In the genomic region with DNA sequence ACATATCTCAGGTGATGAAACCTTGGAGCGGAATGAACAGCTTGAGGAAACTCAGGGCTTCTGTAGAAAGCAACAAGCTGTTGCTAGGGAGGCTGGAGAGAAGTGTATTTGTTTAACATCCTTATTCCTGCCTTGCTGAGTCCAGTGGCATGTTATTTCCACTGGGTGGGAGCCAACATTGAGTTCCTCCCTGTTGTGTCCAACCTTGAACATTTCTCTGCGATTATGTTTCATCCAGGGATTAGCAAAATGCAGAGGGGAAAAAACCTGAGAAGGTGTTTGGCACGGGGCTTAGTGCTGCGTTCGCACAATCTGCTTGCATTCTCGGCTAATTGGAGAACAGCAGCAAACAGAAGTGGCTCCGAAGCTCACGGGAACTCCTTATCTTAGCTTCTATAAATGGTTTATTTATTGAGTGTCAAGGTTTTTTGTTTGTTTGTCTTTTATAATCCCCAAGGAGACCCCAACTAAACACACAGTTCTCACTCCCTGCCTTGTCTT, we compare ENCODE assay signal across 13 cellular contexts.
A peak's percentile ranks its signal among the peaks of the same experiment; 100 is the strongest.
DNase-seq lines count a peak whose midpoint lies in the region; ATAC-seq and TF ChIP-seq lines count a peak whose summit lies in the region.
"Had no signal": no experiment of that assay in that cellular context is flagged by ENCODE, and none has a peak within 500 bp of the region (broad histone marks: within the 10 kb centered on the region; RNA-seq: fewer than 3 reads in every experiment).

No MANE protein-coding gene starts in this region.

- H3K9me3 ChIP-seq in left ventricle myocardium inferior (replicated peaks) (peaks cover 6% of the 10 kb centered on the region), spleen (peaks cover 0 to 8% (median 0%) of the 10 kb centered on the region in 8 donors)

- no peak for TF ChIP-seq CTCF in VCaP (conservative IDR thresholded peaks at IDR 0.05)
- no peak for TF ChIP-seq CTCF in left ventricle myocardium inferior (IDR thresholded peaks at IDR 0.05; ENCODE audit: borderline replicate concordance)
- no peak for TF ChIP-seq CTCF in spleen (IDR thresholded peaks at IDR 0.05 in 8 of 11, conservative IDR thresholded peaks at IDR 0.05 in 3 of 11)

- DNase-seq in DMS53 (lab: John Stamatoyannopoulos, UW) (peak; percentile 16), DMS53 treated with DMSO at 0.1 percent for 48 hours (lab: John Stamatoyannopoulos, UW; ENCODE audit: unreplicated experiment) (no peak), left ventricle myocardium inferior (no peak), skeletal muscle cell (ENCODE audit: low read depth) (peak; percentile 49), iPS-NIHi11 (ENCODE audit: low spot score) (no peak), spleen (no peak)
- DNase-seq: 8988T; activated T-cell treated with anti-CD3 and anti-CD28 coated beads, Interleukin-2, amount 50 U/mL, for 72 hours; erythroblast; NCI-H1092 treated with DMSO at 0.1 percent for 48 hours had no signal

- H3K4me1 ChIP-seq in left ventricle myocardium inferior (peaks cover 11% of the 10 kb centered on the region), spleen (no peaks in the 10 kb centered on the region)

- H3K4me3 ChIP-seq in left ventricle myocardium inferior, result peak overlapping the region; percentile 14
- no peak overlapping the region for H3K4me3 ChIP-seq in skeletal muscle cell (ENCODE audit: low read depth, low read length)
- no peak overlapping the region for H3K4me3 ChIP-seq in spleen

- H3K36me3 ChIP-seq in left ventricle myocardium inferior (no peaks in the 10 kb centered on the region), spleen (no peaks in the 10 kb centered on the region)

- TF ChIP-seq POLR2A in spleen (IDR thresholded peaks at IDR 0.05), result no peak
- TF ChIP-seq POLR2A in GM18505 (IDR thresholded peaks at IDR 0.05; ENCODE audit: borderline replicate concordance, extremely low read depth, insufficient read depth, insufficient read length), result no peak

- 52 to 66% (median 59%) methylated on average over 8 of the region's 8 CpGs for WGBS in spleen, 5 donors

- ATAC-seq in GM18505 (IDR thresholded peaks at IDR 0.05; ENCODE audit: unreplicated experiment), result no peak
- ATAC-seq: activated T-cell treated with anti-CD3 and anti-CD28 coated beads, Interleukin-2, amount 50 U/mL, for 72 hours; natural killer cell treated with Interleukin-12 subunit alpha and Interleukin-12 subunit beta and Interleukin-15 and Interleukin-18, amount 100 ng/mL, for 72 hours had no signal

- H3K27me3 ChIP-seq in left ventricle myocardium inferior (ENCODE audit: low read depth) (peaks cover 21% of the 10 kb centered on the region), spleen (replicated peaks in 1 of 7) (peaks cover 0 to 20% (median 0%) of the 10 kb centered on the region in 7 donors)

- H3K27ac ChIP-seq in VCaP (peak overlapping the region; percentile 71), left ventricle myocardium inferior (replicated peaks) (no peak overlapping the region), spleen (no peak overlapping the region)

- intact Hi-C loops in left ventricle myocardium inferior (cut with micrococcal nuclease) (no loop called here), spleen (cut with DNase I; ENCODE audit: low total_unique reads) (no loop called here)

Comparison
In these comparisons a context has a peak if more than half of its experiments do, and no peak if none do; other contexts are left out.
1. DNase-seq: peak in DMS53 (single experiment) and skeletal muscle cell (single experiment); none in DMS53 treated with DMSO at 0.1 percent for 48 hours (single experiment), left ventricle myocardium inferior (single experiment), iPS-NIHi11 (single experiment) and spleen (single experiment).